Comparison of ENCODE assay signal across 2 cellular contexts in genomic region chr2:178153878-178154277, GRCh38. TPM values are rescaled to one million over a fixed set of nuclear protein-coding genes. Genes with fewer than 3 reads are reported as not detected.
"Had no signal": no experiment of that assay in that cellular context is flagged by ENCODE, and none has a peak within 500 bp of the region (broad histone marks: within the 10 kb centered on the region; RNA-seq: fewer than 3 reads in every experiment).

No MANE protein-coding gene starts in this region.

RNA-seq across cellular contexts. Expression of gene OSBPL6, which starts 40.4 kb away (rescaled TPM):
- total RNA-seq: HT-29 had no signal
- polyA plus RNA-seq: IgD-negative memory B cell had no signal
